ENCODE assay signal across 22 cellular contexts in the genomic region with DNA sequence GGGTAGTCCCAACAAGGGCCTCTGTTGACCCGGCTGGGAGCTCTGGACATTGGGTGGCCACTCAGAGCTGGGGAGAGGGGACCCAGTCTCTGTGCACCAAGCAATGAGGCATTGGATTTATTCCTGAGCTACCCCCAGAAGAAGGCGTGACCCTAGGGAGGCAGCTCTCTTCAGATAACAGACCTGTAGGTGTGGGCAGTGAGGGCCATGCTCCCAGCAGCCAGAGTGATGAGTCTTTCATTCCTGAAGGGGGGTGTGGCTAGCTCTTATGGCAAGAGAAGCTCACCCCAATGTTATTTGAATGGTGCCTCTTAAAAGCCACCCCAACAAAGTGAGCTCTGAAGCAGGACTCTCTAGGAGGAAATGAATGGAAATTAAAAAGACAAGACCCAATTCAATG. TPM values are rescaled to one million over a fixed set of nuclear protein-coding genes. Genes with fewer than 3 reads are reported as not detected.
DNase-seq lines count a peak whose midpoint lies in the region; ATAC-seq, FAIRE-seq and TF ChIP-seq lines count a peak whose summit lies in the region.
"Had no signal": no experiment of that assay in that cellular context is flagged by ENCODE, and none has a peak within 500 bp of the region (broad histone marks: within the 10 kb centered on the region; RNA-seq: fewer than 3 reads in every experiment).

No MANE protein-coding gene starts in this region.

- no peaks in the 10 kb centered on the region for H3K36me3 ChIP-seq in K562 (ENCODE audit: control insufficient read depth, insufficient read depth, low read length)

- H3K4me1 Mint-ChIP-seq in CD4-positive, alpha-beta T cell (ENCODE audit: low read depth) = no peaks in the 10 kb centered on the region
- H3K4me1 Mint-ChIP-seq: activated naive CD8-positive, alpha-beta T cell treated with anti-CD3 and anti-CD28 coated beads for 36 hours; natural killer cell; stimulated activated memory B cell treated with anti-CD40 and anti-IgM and Interleukin-4, amounts not matched to agents 10 μg/mL and 1 μg/mL and 100 μg/mL, for 72 hours had no signal

- H3K27ac ChIP-seq in K562 (ENCODE audit: extremely low read depth, low read depth, low read length) = peak overlapping the region; percentile 25
- no peak overlapping the region for H3K27ac ChIP-seq in CD4-positive, alpha-beta T cell (ENCODE audit: low read depth, low read length)
- H3K27ac ChIP-seq: testis had no signal

- H3K9me3 ChIP-seq in K562 (replicated peaks; ENCODE audit: control insufficient read depth, insufficient read depth, low read depth, low read length) = no peaks in the 10 kb centered on the region
- H3K9me3 ChIP-seq in CD4-positive, alpha-beta T cell (ENCODE audit: control insufficient read depth, low read length) = no peaks in the 10 kb centered on the region
- H3K9me3 ChIP-seq: testis had no signal

- TF ChIP-seq POLR2A in K562 (conservative IDR thresholded peaks at IDR 0.05) = no peak

- H3K9me1 ChIP-seq in K562 (ENCODE audit: control insufficient read depth, insufficient read depth, low read length) = no peaks in the 10 kb centered on the region

- H3K36me3 Mint-ChIP-seq in CD4-positive, alpha-beta T cell (ENCODE audit: low read depth) = no peaks in the 10 kb centered on the region
- H3K36me3 Mint-ChIP-seq: activated naive CD8-positive, alpha-beta T cell treated with anti-CD3 and anti-CD28 coated beads for 36 hours; natural killer cell; stimulated activated memory B cell treated with anti-CD40 and anti-IgM and Interleukin-4, amounts not matched to agents 10 μg/mL and 1 μg/mL and 100 μg/mL, for 72 hours had no signal

- peak; percentile 38 for DNase-seq in AG20443 (ENCODE audit: low spot score)
- peak; percentile 52 for DNase-seq in HT1080 (ENCODE audit: low read depth)
- peak; percentile 45 to 67 (median 58) for DNase-seq in K562 (ENCODE audit: extremely low read depth in 1 of 4, low spot score in 3 of 4)
- DNase-seq in kidney tubule cell (ENCODE audit: low spot score) = peak; percentile 2
- DNase-seq in activated CD4-positive, alpha-beta T cell treated with anti-CD3 and anti-CD28 coated beads for 4 hours = no peak
- no peak for DNase-seq in CD4-positive, alpha-beta T cell
- DNase-seq: activated CD4-positive, alpha-beta T cell treated with anti-CD3 and anti-CD28 coated beads for 48 hours; activated naive CD8-positive, alpha-beta T cell treated with anti-CD3 and anti-CD28 coated beads for 36 hours; dermis blood vessel endothelial cell; natural killer cell; NCI-H1436 treated with DMSO at 0.1 percent for 48 hours; NCI-H526 treated with DMSO at 0.1 percent for 48 hours; posterior cingulate gyrus; SHP77 had no signal

- peaks cover 10 to 19% of the 10 kb centered on the region in 2 experiments; a peak in 3 of 5 replicates for H3K4me1 ChIP-seq in K562 (replicated peaks in 1 of 2; ENCODE audit: control insufficient read depth in 2 of 2, insufficient read depth in 2 of 2, low read length in 2 of 2)

- in situ Hi-C loops in K562 (cut with MboI) = no loop called here

- peaks cover 9% of the 10 kb centered on the region for H3K27me3 Mint-ChIP-seq in CD4-positive, alpha-beta T cell

- H3K79me2 ChIP-seq in K562 (ENCODE audit: control insufficient read depth, insufficient read depth, low read length) = no peaks in the 10 kb centered on the region

- FAIRE-seq in K562 (lab: Jason Lieb, UNC) = peak; percentile 80
- FAIRE-seq: endothelial cell of umbilical vein, frontal cortex, TTC549 had no signal

- no peak overlapping the region; a peak in 1 of 4 replicates for H3K9ac ChIP-seq in K562 (ENCODE audit: insufficient read depth in 1 of 2, low read depth in 2 of 2, low read length in 2 of 2)

- CTCF ChIA-PET in K562 (lab: Yijun Ruan, JAX; ENCODE audit: low intra/inter-chr PET ratio) = no interaction called here
- CTCF ChIA-PET in CD4-positive, alpha-beta T cell (lab: Charles Lee) = no interaction called here

- peak; percentile 91 for ATAC-seq in K562
- ATAC-seq in esophagus mucosa = no peak
- no peak for ATAC-seq in GM18870 (IDR thresholded peaks at IDR 0.05; ENCODE audit: unreplicated experiment)
- ATAC-seq in CD4-positive, alpha-beta T cell (ENCODE audit: poor library complexity) = no peak
- ATAC-seq: natural killer cell; stimulated activated memory B cell treated with anti-CD40 and anti-IgM and Interleukin-4, amounts not matched to agents 10 μg/mL and 1 μg/mL and 100 μg/mL, for 72 hours had no signal

- no peak for TF ChIP-seq CTCF in K562 (IDR thresholded peaks at IDR 0.05 in 2 of 3, conservative IDR thresholded peaks at IDR 0.05 in 1 of 3; ENCODE audit: insufficient read depth in 2 of 3, low read depth in 1 of 3, low read length in 3 of 3)
- TF ChIP-seq CTCF in CD4-positive, alpha-beta T cell (IDR thresholded peaks at IDR 0.05) = no peak

- intact Hi-C loops in K562 (cut with micrococcal nuclease) = no loop called here
- intact Hi-C loops in CD4-positive, alpha-beta T cell (cut with DNase I, micrococcal nuclease) = no loop called here

- POLR2A ChIA-PET in K562 (lab: Yijun Ruan, JAX) = no interaction called here
- POLR2A ChIA-PET in CD4-positive, alpha-beta T cell (lab: Charles Lee) = no interaction called here

- TF ChIP-seq RAD21 in K562 (CRISPR knock-in tag; conservative IDR thresholded peaks at IDR 0.05 in 1 of 2, IDR thresholded peaks at IDR 0.05 in 1 of 2) = no peak

- no peaks in the 10 kb centered on the region for H3K27me3 ChIP-seq in K562 (ENCODE audit: control insufficient read depth in 2 of 2, insufficient read depth in 2 of 2, low read length in 2 of 2)
- H3K27me3 ChIP-seq in CD4-positive, alpha-beta T cell (ENCODE audit: control insufficient read depth, insufficient read depth, low read length) = no peaks in the 10 kb centered on the region
- H3K27me3 ChIP-seq: testis had no signal

- TF ChIP-seq EP300 in K562 (IDR thresholded peaks at IDR 0.05; ENCODE audit: low read length) = no peak

- peak overlapping the region; percentile 45; the same call in 1 of the 2 replicates for H3K4me2 ChIP-seq in K562 (ENCODE audit: insufficient read depth, low read length)

- peak overlapping the region; percentile 87 for H2AFZ ChIP-seq in K562 (ENCODE audit: low read depth, low read length)

- H3K27ac Mint-ChIP-seq in CD4-positive, alpha-beta T cell = no peak overlapping the region
- H3K27ac Mint-ChIP-seq: activated naive CD8-positive, alpha-beta T cell treated with anti-CD3 and anti-CD28 coated beads for 36 hours; natural killer cell; stimulated activated memory B cell treated with anti-CD40 and anti-IgM and Interleukin-4, amounts not matched to agents 10 μg/mL and 1 μg/mL and 100 μg/mL, for 72 hours had no signal

- no TSS peak for BruUV-seq in K562 (replicated peaks; lab: Mats Ljungman, UMichigan)

- WGBS in K562 (ENCODE audit: insufficient coverage, low coverage, missing lambda C conversion rate) = 0% methylated on average over 1 of the region's 2 CpGs

- no peaks in the 10 kb centered on the region for H4K20me1 ChIP-seq in K562 (replicated peaks; ENCODE audit: control insufficient read depth, insufficient read depth, low read length)

- no peak overlapping the region for H3K4me3 ChIP-seq in K562
- H3K4me3 ChIP-seq: testis had no signal

- no peak overlapping the region for H3K4me3 Mint-ChIP-seq in CD4-positive, alpha-beta T cell
- H3K4me3 Mint-ChIP-seq: activated naive CD8-positive, alpha-beta T cell treated with anti-CD3 and anti-CD28 coated beads for 36 hours; natural killer cell; stimulated activated memory B cell treated with anti-CD40 and anti-IgM and Interleukin-4, amounts not matched to agents 10 μg/mL and 1 μg/mL and 100 μg/mL, for 72 hours had no signal

- H3K9me3 Mint-ChIP-seq in CD4-positive, alpha-beta T cell = peaks cover 2% of the 10 kb centered on the region
- H3K9me3 Mint-ChIP-seq: activated naive CD8-positive, alpha-beta T cell treated with anti-CD3 and anti-CD28 coated beads for 36 hours had no signal

RNA-seq across cellular contexts. Expression of gene TEX36, which starts 20.3 kb away (rescaled TPM):
- total RNA-seq in HT1080 (2014; rRNA removed; shearing (Covaris generic)) = 0.27 TPM in 1 of 2 replicates, not detected in the other
- polyA plus RNA-seq in HT1080 (2015; cell fraction: cytosol; rRNA removed) = 0.09 and 0.22 TPM in 2 replicates
- not detected in 2 replicates for polyA plus RNA-seq in HT1080 (2015; cell fraction: nucleus; rRNA removed)
- total RNA-seq in K562 (2011; cell fraction: chromatin; rRNA removed; ENCODE audit: low replicate concordance) = not detected in 2 replicates
- total RNA-seq in K562 (2011; cell fraction: nucleolus; rRNA removed) = not detected in 2 replicates
- not detected in 2 replicates for total RNA-seq in K562 (2011; cell fraction: nucleoplasm; rRNA removed)
- total RNA-seq in K562 (2014; rRNA removed) (not detected in 2 replicates), K562 (2014; rRNA removed; fragmentation: Illumina TruSeq; extraction: Trizol) (not detected in 2 replicates), K562 (2015; rRNA removed; fragmentation: Illumina TruSeq; extraction: Trizol) (not detected in 2 replicates), K562 (2021) (not detected in 2 replicates), esophagus mucosa (not detected)
- polyA plus RNA-seq in K562 (2011; rRNA removed) (not detected in 2 replicates), K562 (2014; fragmentation: Illumina TruSeq; extraction: Trizol) (0.15 TPM in 1 of 2 replicates, not detected in the other), K562 (2014; fragmentation: Nextera tagmentation; extraction: Ambion mirVana) (under 1 TPM in 1 of 2 experiments, not detected in 1; 0.10 TPM), K562 (2014; rRNA removed) (0.82 TPM in 1 of 2 replicates, not detected in the other)
- polyA plus RNA-seq in K562 (2011; cell fraction: cytosol; rRNA removed) = not detected in 2 replicates
- not detected in 2 replicates for polyA plus RNA-seq in K562 (2011; cell fraction: nucleus; rRNA removed)
- 0.09 TPM in 1 of 2 replicates, not detected in the other for polyA plus RNA-seq in K562 (2012)
- polyA minus RNA-seq in K562 (2011; rRNA and poly(A)+ RNA removed) = not detected in 2 replicates
- polyA minus RNA-seq in K562 (2011; cell fraction: cytosol; rRNA and poly(A)+ RNA removed) = not detected in 2 replicates
- not detected in 2 replicates for polyA minus RNA-seq in K562 (2011; cell fraction: nucleus; rRNA and poly(A)+ RNA removed)
- total RNA-seq in CD4-positive, alpha-beta T cell = not detected
- total RNA-seq: activated naive CD8-positive, alpha-beta T cell treated with anti-CD3 and anti-CD28 coated beads for 36 hours; dermis blood vessel endothelial cell; endothelial cell of umbilical vein; natural killer cell had no signal
- polyA plus RNA-seq: AG04450, endothelial cell of umbilical vein had no signal

RNA-seq across cellular contexts. Expression of gene EDRF1, which starts 56.9 kb away (rescaled TPM):
- total RNA-seq in HT1080 (2014; rRNA removed; shearing (Covaris generic)) = 31.8 and 32.9 TPM in 2 replicates
- 23.0 and 28.3 TPM in 2 replicates for polyA plus RNA-seq in HT1080 (2015; cell fraction: cytosol; rRNA removed)
- 96.2 and 110 TPM in 2 replicates for polyA plus RNA-seq in HT1080 (2015; cell fraction: nucleus; rRNA removed)
- 28.4 and 76.8 TPM in 2 replicates for total RNA-seq in K562 (2011; cell fraction: chromatin; rRNA removed; ENCODE audit: low replicate concordance)
- total RNA-seq in K562 (2011; cell fraction: nucleolus; rRNA removed) = 15.5 and 17.1 TPM in 2 replicates
- 28.5 and 38.2 TPM in 2 replicates for total RNA-seq in K562 (2011; cell fraction: nucleoplasm; rRNA removed)
- total RNA-seq in K562 (2014; rRNA removed) (14.9 and 16.8 TPM in 2 replicates), K562 (2014; rRNA removed; fragmentation: Illumina TruSeq; extraction: Trizol) (22.9 and 23.8 TPM in 2 replicates), K562 (2015; rRNA removed; fragmentation: Illumina TruSeq; extraction: Trizol) (23.8 and 24.0 TPM in 2 replicates), K562 (2021) (18.6 and 18.9 TPM in 2 replicates), esophagus mucosa (8.3 TPM)
- polyA plus RNA-seq in K562 (2011; rRNA removed) (23.9 and 26.0 TPM in 2 replicates), K562 (2014; fragmentation: Illumina TruSeq; extraction: Trizol) (17.1 and 18.5 TPM in 2 replicates), K562 (2014; fragmentation: Nextera tagmentation; extraction: Ambion mirVana) (1 to 10 TPM; 7.6 to 9.9 TPM), K562 (2014; rRNA removed) (24.0 and 24.8 TPM in 2 replicates)
- 4.9 and 10.6 TPM in 2 replicates for polyA plus RNA-seq in K562 (2011; cell fraction: cytosol; rRNA removed)
- 32.1 and 39.0 TPM in 2 replicates for polyA plus RNA-seq in K562 (2011; cell fraction: nucleus; rRNA removed)
- polyA plus RNA-seq in K562 (2012) = 12.5 and 14.2 TPM in 2 replicates
- polyA minus RNA-seq in K562 (2011; rRNA and poly(A)+ RNA removed) = 25.7 and 26.4 TPM in 2 replicates
- polyA minus RNA-seq in K562 (2011; cell fraction: cytosol; rRNA and poly(A)+ RNA removed) = 13.6 and 13.7 TPM in 2 replicates
- polyA minus RNA-seq in K562 (2011; cell fraction: nucleus; rRNA and poly(A)+ RNA removed) = 19.1 and 25.8 TPM in 2 replicates
- total RNA-seq in CD4-positive, alpha-beta T cell = 10 to 100 TPM; 39.0 to 39.8 TPM

Comparison
In these comparisons a context has a peak if more than half of its experiments do, and no peak if none do; other contexts are left out.
1. DNase-seq: peak in AG20443 (single experiment), HT1080 (single experiment), K562 (4 of 4) and kidney tubule cell (single experiment); none in activated CD4-positive, alpha-beta T cell treated with anti-CD3 and anti-CD28 coated beads for 4 hours (0 of 2) and CD4-positive, alpha-beta T cell (0 of 10).